ENCODE assay signal across 24 cellular contexts in the genomic region with DNA sequence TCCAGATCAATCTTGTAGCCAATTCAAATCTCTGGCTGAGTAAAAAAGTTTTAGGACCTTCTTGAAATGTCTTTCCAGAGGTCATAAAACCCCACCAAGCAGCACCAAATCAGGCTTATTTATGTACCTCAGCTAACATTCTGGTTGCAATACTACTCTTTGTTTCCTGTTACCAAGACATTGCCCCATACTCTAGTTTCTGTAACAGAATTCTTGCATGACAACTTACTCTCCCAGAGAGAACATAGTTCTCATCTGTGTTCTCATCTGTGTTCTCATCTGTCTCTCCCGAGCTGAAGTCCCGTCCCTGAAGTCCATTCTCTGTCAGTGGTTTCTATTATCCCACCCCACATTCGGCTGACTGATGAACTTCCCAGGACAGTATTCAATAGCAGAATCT.
"Had no signal": no experiment of that assay in that cellular context is flagged by ENCODE, and none has a peak within 500 bp of the region (broad histone marks: within the 10 kb centered on the region; RNA-seq: fewer than 3 reads in every experiment).

No MANE protein-coding gene starts in this region.

- DNase-seq: hippocampal formation; kidney glomerular epithelial cell; left cardiac atrium; left ventricle myocardium inferior; naive thymus-derived CD8-positive, alpha-beta T cell; nucleus accumbens; pancreas; posterior cingulate gyrus; retina; right cardiac atrium; stimulated activated CD4-positive, alpha-beta T cell treated with anti-CD3 and anti-CD28 coated beads, Interleukin-12 subunit alpha, Interleukin-12 subunit beta, amount 100 ng/mL, for 4 hours; stimulated activated CD4-positive, alpha-beta T cell treated with anti-CD3 and anti-CD28 coated beads, Interleukin-15, amount 100 ng/mL, for 24 hours; stimulated activated CD4-positive, alpha-beta T cell treated with anti-CD3 and anti-CD28 coated beads, Interleukin-2, amount 100 ng/mL, for 24 hours; stimulated activated CD4-positive, alpha-beta T cell treated with anti-CD3 and anti-CD28 coated beads, Interleukin-4, amount 100 ng/mL, for 1 hour; stimulated activated naive CD4-positive, alpha-beta T cell treated with Interleukin-2 at 50 U/mL for 16 hours; stimulated activated naive CD8-positive, alpha-beta T cell treated with anti-CD3 and anti-CD28 coated beads, Interleukin-15, amount 100 ng/mL, for 72 hours; substantia nigra had no signal

- H3K4me3 ChIP-seq: left ventricle myocardium inferior, pancreas, prostate gland, skin epidermis, tibial nerve had no signal

- ATAC-seq: left cardiac atrium; naive thymus-derived CD8-positive, alpha-beta T cell; pancreas; right cardiac atrium; sciatic nerve; stimulated activated effector memory CD8-positive, alpha-beta T cell treated with anti-CD3 and anti-CD28 coated beads, Interleukin-12 subunit alpha, Interleukin-12 subunit beta, amount 100 ng/mL, for 72 hours; stimulated activated naive CD8-positive, alpha-beta T cell treated with anti-CD3 and anti-CD28 coated beads, Interleukin-15, amount 100 ng/mL, for 72 hours had no signal

- H3K27me3 ChIP-seq: pancreas, tibial nerve had no signal

- H3K9me3 ChIP-seq: pancreas, prostate gland had no signal

- H3K27ac ChIP-seq: left ventricle myocardium inferior, pancreas, prostate gland, skin epidermis, tibial nerve had no signal

- FAIRE-seq: keratinocyte, pancreas, urothelium cell line had no signal

- H3K36me3 ChIP-seq: left ventricle myocardium inferior, pancreas, prostate gland, tibial nerve had no signal

- H3K4me1 ChIP-seq: left ventricle myocardium inferior, pancreas, prostate gland, tibial nerve had no signal
